ENCODE assay signal across 8 cellular contexts in genomic region chr7:5231811-5232484, GRCh38. TPM values are rescaled to one million over a fixed set of nuclear protein-coding genes. Genes with fewer than 3 reads are reported as not detected.
DNase-seq lines count a peak whose midpoint lies in the region; ATAC-seq and TF ChIP-seq lines count a peak whose summit lies in the region.

No MANE protein-coding gene starts in this region.

- H3K27ac ChIP-seq in Karpas-422 (ENCODE audit: low read length): no peak overlapping the region
- H3K27ac ChIP-seq in lower lobe of right lung: peak overlapping the region; percentile 69

- H3K27me3 ChIP-seq in Karpas-422 (ENCODE audit: low read length): no peaks in the 10 kb centered on the region
- H3K27me3 ChIP-seq in lower lobe of right lung (ENCODE audit: low read depth): no peaks in the 10 kb centered on the region

- intact Hi-C loops in lower lobe of right lung (cut with DNase I): no loop called here

- H3K9me3 ChIP-seq in Karpas-422 (ENCODE audit: low read length) (no peaks in the 10 kb centered on the region), lower lobe of right lung (no peaks in the 10 kb centered on the region)

- DNase-seq in GM13977 (ENCODE audit: low spot score) (peak; percentile 75), Karpas-422 (peak; percentile 58), lower lobe of right lung (peak; percentile 66), HUDEP-2 (lab: John Stamatoyannopoulos, UW; ENCODE audit: unreplicated experiment in 76 of 76) (no peak), superior temporal gyrus (ENCODE audit: extremely low spot score) (no peak), NCI-H128 (lab: John Stamatoyannopoulos, UW; ENCODE audit: unreplicated experiment) (no peak)
- no peak for DNase-seq in activated effector memory CD4-positive, alpha-beta T cell treated with anti-CD3 and anti-CD28 coated beads, Interleukin-2, amount 50 U/mL, for 16 hours

- H3K4me3 ChIP-seq in Karpas-422 (ENCODE audit: low read length): no peak overlapping the region
- peak overlapping the region; percentile 12 for H3K4me3 ChIP-seq in lower lobe of right lung

- peaks cover 18% of the 10 kb centered on the region; the same call in 1 of the 2 replicates for H4K20me1 ChIP-seq in Karpas-422 (ENCODE audit: insufficient read depth, low read depth, low read length)

- no peak overlapping the region for H2AFZ ChIP-seq in Karpas-422 (ENCODE audit: low read length)

- no peaks in the 10 kb centered on the region for H3K9me2 ChIP-seq in Karpas-422 (replicated peaks; ENCODE audit: insufficient read depth, low read length)

- TF ChIP-seq CTCF in GM13977 (IDR thresholded peaks at IDR 0.05; ENCODE audit: extremely low read depth, insufficient read depth, missing control alignments): peak; percentile 16
- no peak for TF ChIP-seq CTCF in lower lobe of right lung (IDR thresholded peaks at IDR 0.05)

- ATAC-seq in GM21576 (IDR thresholded peaks at IDR 0.05; ENCODE audit: unreplicated experiment) (peak; percentile 46), lower lobe of right lung (peak; percentile 62 to 76)

- H3K79me2 ChIP-seq in Karpas-422 (ENCODE audit: low read length): no peaks in the 10 kb centered on the region

- H3K9ac ChIP-seq in Karpas-422 (ENCODE audit: low read length): no peak overlapping the region

- in situ Hi-C loops in GM13977 (cut with MboI; ENCODE audit: low pct_unique_long_range_greater_than_20kb, low sequenced_read_pairs, unreplicated experiment): no loop called here

- peaks cover 36% of the 10 kb centered on the region for H3K4me1 ChIP-seq in Karpas-422 (ENCODE audit: low read length)
- H3K4me1 ChIP-seq in lower lobe of right lung: peaks cover 35% of the 10 kb centered on the region

- H3K4me2 ChIP-seq in Karpas-422 (ENCODE audit: low read depth, low read length, poor library complexity, severe bottlenecking): no peak overlapping the region

- H3K36me3 ChIP-seq in Karpas-422 (ENCODE audit: insufficient read depth, low read length) (peaks cover 35% of the 10 kb centered on the region), lower lobe of right lung (peaks cover 60% of the 10 kb centered on the region)

RNA-seq across cellular contexts. Expression of gene WIPI2, which starts 41.9 kb away (rescaled TPM):
- 51.6 and 75.7 TPM in 2 replicates for total RNA-seq in Karpas-422 (2014; rRNA removed; shearing (Covaris generic); ENCODE audit: low replicate concordance)
- total RNA-seq in lower lobe of right lung: 59.8 TPM

RNA-seq across cellular contexts. Expression of gene SLC29A4, which starts 50.8 kb away (rescaled TPM):
- total RNA-seq in Karpas-422 (2014; rRNA removed; shearing (Covaris generic); ENCODE audit: low replicate concordance): not detected in 2 replicates
- total RNA-seq in lower lobe of right lung: 2.7 TPM

Comparison
In these comparisons a context has a peak if more than half of its experiments do, and no peak if none do; other contexts are left out.
1. DNase-seq: peak in GM13977 (single experiment), Karpas-422 (single experiment) and lower lobe of right lung (single experiment); none in HUDEP-2 (0 of 76), superior temporal gyrus (single experiment), NCI-H128 (single experiment) and activated effector memory CD4-positive, alpha-beta T cell treated with anti-CD3 and anti-CD28 coated beads, Interleukin-2, amount 50 U/mL, for 16 hours (single experiment).